In the genomic region with DNA sequence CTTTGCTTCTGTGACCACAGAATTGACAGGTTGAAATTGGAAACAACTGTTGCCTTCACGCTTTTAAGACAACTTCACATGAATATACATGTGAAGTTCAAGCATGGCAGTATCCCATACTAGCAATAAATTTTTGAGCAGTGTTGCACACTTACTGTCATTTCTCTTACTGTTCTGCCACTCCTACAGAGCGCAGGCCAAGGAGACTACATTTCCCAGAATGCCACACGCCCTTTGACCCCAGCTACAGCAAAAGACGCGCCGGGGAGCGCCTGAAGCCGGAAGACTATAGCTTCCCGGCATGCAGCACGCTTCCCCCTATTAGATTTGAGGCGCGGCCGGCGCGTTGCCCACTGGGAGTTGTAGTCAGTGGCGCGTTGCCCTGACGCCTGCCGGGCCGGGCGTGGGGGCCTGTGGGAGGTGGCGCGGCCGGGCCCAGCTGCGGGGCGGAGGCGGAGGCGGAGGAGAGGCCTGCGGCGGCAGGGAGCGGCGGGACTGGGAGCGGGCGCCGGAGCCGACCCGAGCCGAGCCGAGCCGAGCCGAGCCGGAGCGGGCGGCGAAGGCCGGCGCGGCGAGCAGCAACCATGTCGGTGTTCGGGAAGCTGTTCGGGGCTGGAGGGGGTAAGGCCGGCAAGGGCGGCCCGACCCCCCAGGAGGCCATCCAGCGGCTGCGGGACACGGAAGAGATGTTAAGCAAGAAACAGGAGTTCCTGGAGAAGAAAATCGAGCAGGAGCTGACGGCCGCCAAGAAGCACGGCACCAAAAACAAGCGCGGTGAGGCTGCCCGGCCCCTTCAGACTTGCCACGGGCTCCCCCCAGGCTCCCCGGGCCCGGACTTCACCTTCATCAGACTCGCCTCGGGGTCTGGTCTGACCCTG, we compare ENCODE assay signal across 8 cellular contexts. TPM values are rescaled to one million over a fixed set of nuclear protein-coding genes. Genes with fewer than 3 reads are reported as not detected.
A peak's percentile ranks its signal among the peaks of the same experiment; 100 is the strongest.
DNase-seq lines count a peak whose midpoint lies in the region; ATAC-seq and TF ChIP-seq lines count a peak whose summit lies in the region.

A gene with protein sequence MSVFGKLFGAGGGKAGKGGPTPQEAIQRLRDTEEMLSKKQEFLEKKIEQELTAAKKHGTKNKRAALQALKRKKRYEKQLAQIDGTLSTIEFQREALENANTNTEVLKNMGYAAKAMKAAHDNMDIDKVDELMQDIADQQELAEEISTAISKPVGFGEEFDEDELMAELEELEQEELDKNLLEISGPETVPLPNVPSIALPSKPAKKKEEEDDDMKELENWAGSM (plus strand): TSS at position 464 of the 878 bp plus-strand sequence. CDS start 121 bp downstream, at position 585.

- H3K4me3 ChIP-seq in Panc1 (ENCODE audit: low read depth in 2 of 2, low read length in 2 of 2) = peak within 1 kb of the TSS; percentile 61 to 96
- H3K4me3 ChIP-seq in esophagus (ENCODE audit: low read depth in 1 of 2, low read length in 2 of 2) = peak within 1 kb of the TSS; percentile 81 to 90
- H3K4me3 ChIP-seq in muscle layer of colon (ENCODE audit: low read depth in 1 of 2, low read length in 2 of 2) = peak within 1 kb of the TSS; percentile 92 to 100

- no peaks in the 10 kb centered on the region for H3K9me3 Mint-ChIP-seq in activated T-cell treated with anti-CD3 and anti-CD28 coated beads, Interleukin-2, amount 50 U/mL, for 4 hours

- peak within 1 kb of the TSS; percentile 100 for H3K9ac ChIP-seq in muscle layer of colon (ENCODE audit: low read length)

- POLR2A ChIA-PET in Panc1 (lab: Charles Lee) = no interaction called here

- CTCF ChIA-PET in Panc1 (lab: Charles Lee) = interaction anchor here (0.7 kb wide), 1 partner anchor 18 kb away, joined by 4 read pairs; no protein-coding TSS in a partner anchor

- H3K4me1 Mint-ChIP-seq in activated T-cell treated with anti-CD3 and anti-CD28 coated beads, Interleukin-2, amount 50 U/mL, for 4 hours (ENCODE audit: low read depth) = peaks cover 40% of the 10 kb centered on the region

- H3K4me3 Mint-ChIP-seq in activated T-cell treated with anti-CD3 and anti-CD28 coated beads, Interleukin-2, amount 50 U/mL, for 4 hours = peak within 1 kb of the TSS; percentile 90

- intact Hi-C loops in Panc1 (cut with micrococcal nuclease; ENCODE audit: unreplicated experiment) = no loop called here

- no peaks in the 10 kb centered on the region for H3K36me3 ChIP-seq in Panc1 (ENCODE audit: control insufficient read depth, insufficient read depth, low read length)
- H3K36me3 ChIP-seq in esophagus (ENCODE audit: control insufficient read depth in 2 of 2, insufficient read depth in 2 of 2, low read length in 1 of 2) = peaks cover 0 to 3% of the 10 kb centered on the region in 2 donors
- no peaks in the 10 kb centered on the region for H3K36me3 ChIP-seq in muscle layer of colon (ENCODE audit: insufficient read depth, low read length)

- no peaks in the 10 kb centered on the region for H3K27me3 ChIP-seq in Panc1 (ENCODE audit: control insufficient read depth, insufficient read depth, low read length)
- no peaks in the 10 kb centered on the region for H3K27me3 ChIP-seq in esophagus (ENCODE audit: control insufficient read depth in 1 of 2, insufficient read depth in 2 of 2, low read length in 2 of 2)
- no peaks in the 10 kb centered on the region for H3K27me3 ChIP-seq in muscle layer of colon (ENCODE audit: control insufficient read depth in 1 of 2, insufficient read depth in 2 of 2, low read length in 2 of 2)

- ATAC-seq in GM21717 (IDR thresholded peaks at IDR 0.05; ENCODE audit: unreplicated experiment) = peak; percentile 88
- peak; percentile 99 for ATAC-seq in Panc1
- ATAC-seq in activated T-cell treated with anti-CD3 and anti-CD28 coated beads, Interleukin-2, amount 50 U/mL, for 4 hours = peak; percentile 96

- H3K27ac ChIP-seq in Panc1 (ENCODE audit: low read length) (peak within 1 kb of the TSS; percentile 90), esophagus (ENCODE audit: low read depth in 2 of 2, low read length in 1 of 2) (peak within 1 kb of the TSS; percentile 94 to 99), muscle layer of colon (ENCODE audit: low read depth, low read length) (peak within 1 kb of the TSS; percentile 97)

- DNase-seq in DMS153 treated with DMSO at 0.1 percent for 48 hours (lab: John Stamatoyannopoulos, UW; ENCODE audit: unreplicated experiment) (peak; percentile 97), KBM-7 (peak; percentile 98), Panc1 (ENCODE audit: low read depth, low spot score) (peak; percentile 91)
- peak; percentile 97 for DNase-seq in activated T-cell treated with anti-CD3 and anti-CD28 coated beads, Interleukin-2, amount 50 U/mL, for 4 hours
- DNase-seq in stimulated activated CD8-positive, alpha-beta memory T cell treated with anti-CD3 and anti-CD28 coated beads, Interleukin-7, amount 100 ng/mL, for 24 hours (ENCODE audit: low read depth) = peak; percentile 96

- in situ Hi-C loops in KBM-7 (cut with MboI; ENCODE audit: low pct_unique_long_range_greater_than_20kb, low sequenced_read_pairs) = no loop called here
- in situ Hi-C loops in Panc1 (cut with HindIII; ENCODE audit: low pct_unique_long_range_greater_than_20kb, low sequenced_read_pairs) = no loop called here

- peaks cover 4% of the 10 kb centered on the region for H3K4me1 ChIP-seq in Panc1 (ENCODE audit: control insufficient read depth, insufficient read depth, low read length)
- peaks cover 6 to 13% of the 10 kb centered on the region in 2 donors for H3K4me1 ChIP-seq in esophagus (ENCODE audit: control insufficient read depth in 2 of 2, insufficient read depth in 2 of 2, low read length in 1 of 2)
- H3K4me1 ChIP-seq in muscle layer of colon (ENCODE audit: insufficient read depth, low read length) = peaks cover 39% of the 10 kb centered on the region

- no peak for TF ChIP-seq CTCF in Panc1 (IDR thresholded peaks at IDR 0.05)

- H3K9me3 ChIP-seq in Panc1 (ENCODE audit: control insufficient read depth, insufficient read depth, low read depth, low read length) (no peaks in the 10 kb centered on the region), esophagus (ENCODE audit: control insufficient read depth in 2 of 2, insufficient read depth in 1 of 2, low read depth in 1 of 2, low read length in 1 of 2) (no peaks in the 10 kb centered on the region), muscle layer of colon (ENCODE audit: low read length) (no peaks in the 10 kb centered on the region)

- WGBS in esophagus, 2 donors = 0 to 1% methylated on average over 66 to 70 of the region's 70 CpGs

- H3K36me3 Mint-ChIP-seq in activated T-cell treated with anti-CD3 and anti-CD28 coated beads, Interleukin-2, amount 50 U/mL, for 4 hours (ENCODE audit: insufficient read depth) = peaks cover 17% of the 10 kb centered on the region

- no TSS peak for BruUV-seq in Panc1 (replicated peaks; lab: Mats Ljungman, UMichigan)

- no peaks in the 10 kb centered on the region for H3K27me3 Mint-ChIP-seq in activated T-cell treated with anti-CD3 and anti-CD28 coated beads, Interleukin-2, amount 50 U/mL, for 4 hours (ENCODE audit: low read depth)

RNA-seq across cellular contexts. Expression of the gene that starts here (rescaled TPM):
- total RNA-seq in Panc1 (2021; ENCODE audit: unreplicated experiment) = 87.5 TPM
- polyA plus RNA-seq in Panc1 (2012; ENCODE audit: insufficient read length) = 148 TPM
- total RNA-seq in activated T-cell treated with anti-CD3 and anti-CD28 coated beads, Interleukin-2, amount 50 U/mL, for 4 hours = 10 to 100 TPM; 71.1 to 80.0 (median 71.7) TPM
- 100 to 1,000 TPM; 116 to 136 TPM for polyA plus RNA-seq in esophagus

Comparison
In these comparisons a context has a peak if more than half of its experiments do, and no peak if none do; other contexts are left out.
1. Peak in every context shown above with its lines: DNase-seq, ATAC-seq, H3K4me3 ChIP-seq and H3K27ac ChIP-seq.